ENCODE assay signal across 20 cellular contexts in the genomic region with DNA sequence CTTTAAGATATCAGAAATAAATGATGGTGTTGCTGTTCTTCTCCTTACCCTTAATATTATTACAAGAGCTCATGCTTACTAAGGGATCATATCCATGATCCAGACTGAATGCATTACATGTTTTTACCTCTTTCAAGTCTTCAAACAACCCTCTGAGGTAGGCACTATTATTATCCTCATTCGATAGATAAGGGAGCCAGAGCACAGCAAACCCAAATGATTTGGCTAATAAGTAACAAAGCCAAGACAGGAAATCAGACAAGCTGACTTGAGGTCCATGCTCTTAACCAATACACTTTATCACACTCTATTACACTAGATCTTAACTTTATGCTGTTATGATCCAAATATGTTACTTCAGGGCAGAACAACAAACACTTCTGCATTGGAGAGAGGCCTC.
DNase-seq lines count a peak whose midpoint lies in the region; ATAC-seq and TF ChIP-seq lines count a peak whose summit lies in the region.
"Had no signal": no experiment of that assay in that cellular context is flagged by ENCODE, and none has a peak within 500 bp of the region (broad histone marks: within the 10 kb centered on the region; RNA-seq: fewer than 3 reads in every experiment).

No MANE protein-coding gene starts in this region.

- H3K27ac Mint-ChIP-seq in stimulated activated effector memory CD8-positive, alpha-beta T cell treated with anti-CD3 and anti-CD28 coated beads, Interleukin-12 subunit alpha, Interleukin-12 subunit beta, amount 100 ng/mL, for 72 hours: no peak overlapping the region
- H3K27ac Mint-ChIP-seq: B cell, IgD-negative memory B cell had no signal

- H3K4me3 Mint-ChIP-seq in stimulated activated effector memory CD8-positive, alpha-beta T cell treated with anti-CD3 and anti-CD28 coated beads, Interleukin-12 subunit alpha, Interleukin-12 subunit beta, amount 100 ng/mL, for 72 hours: no peak overlapping the region
- H3K4me3 Mint-ChIP-seq: B cell, CD14-positive monocyte, IgD-negative memory B cell had no signal

- no peaks in the 10 kb centered on the region for H3K4me1 Mint-ChIP-seq in stimulated activated effector memory CD8-positive, alpha-beta T cell treated with anti-CD3 and anti-CD28 coated beads, Interleukin-12 subunit alpha, Interleukin-12 subunit beta, amount 100 ng/mL, for 72 hours
- H3K4me1 Mint-ChIP-seq: B cell, CD14-positive monocyte, IgD-negative memory B cell had no signal

- H3K27ac ChIP-seq in VCaP: peak overlapping the region; percentile 47
- H3K27ac ChIP-seq: SJSA1 had no signal

- peak; percentile 39 for DNase-seq in NCI-H2171 treated with DMSO at 0.1 percent for 48 hours (lab: John Stamatoyannopoulos, UW)
- no peak for DNase-seq in NCI-H2171 (lab: John Stamatoyannopoulos, UW)
- DNase-seq in left lobe of liver (ENCODE audit: low spot score): no peak
- DNase-seq in renal cortical epithelial cell (ENCODE audit: low read depth): peak; percentile 36
- DNase-seq in stimulated activated effector memory CD8-positive, alpha-beta T cell treated with anti-CD3 and anti-CD28 coated beads, Interleukin-12 subunit alpha, Interleukin-12 subunit beta, amount 100 ng/mL, for 72 hours (ENCODE audit: low spot score in 2 of 2): no peak
- DNase-seq: DND-41, NCI-H1105, NCI-H146, NCI-H2029, NCI-H345, NCI-H82, OCI-M1 had no signal

- H3K36me3 Mint-ChIP-seq in stimulated activated effector memory CD8-positive, alpha-beta T cell treated with anti-CD3 and anti-CD28 coated beads, Interleukin-12 subunit alpha, Interleukin-12 subunit beta, amount 100 ng/mL, for 72 hours: peaks cover 19% of the 10 kb centered on the region

- no peaks in the 10 kb centered on the region for H3K9me3 Mint-ChIP-seq in stimulated activated effector memory CD8-positive, alpha-beta T cell treated with anti-CD3 and anti-CD28 coated beads, Interleukin-12 subunit alpha, Interleukin-12 subunit beta, amount 100 ng/mL, for 72 hours
- H3K9me3 Mint-ChIP-seq: CD14-positive monocyte, IgD-negative memory B cell had no signal

- no peak for TF ChIP-seq CTCF in VCaP (conservative IDR thresholded peaks at IDR 0.05)

- ATAC-seq in left lobe of liver: peak; percentile 62
- ATAC-seq in stimulated activated effector memory CD8-positive, alpha-beta T cell treated with anti-CD3 and anti-CD28 coated beads, Interleukin-12 subunit alpha, Interleukin-12 subunit beta, amount 100 ng/mL, for 72 hours: no peak
- ATAC-seq in GM21717 (IDR thresholded peaks at IDR 0.05; ENCODE audit: unreplicated experiment): no peak
- no peak for ATAC-seq in GM21367 (IDR thresholded peaks at IDR 0.05; ENCODE audit: unreplicated experiment)
- ATAC-seq: Right ventricle myocardium inferior had no signal

Comparison
In these comparisons a context has a peak if more than half of its experiments do, and no peak if none do; other contexts are left out.
1. DNase-seq: peak in NCI-H2171 treated with DMSO at 0.1 percent for 48 hours (single experiment) and renal cortical epithelial cell (single experiment); none in NCI-H2171 (single experiment), left lobe of liver (single experiment) and stimulated activated effector memory CD8-positive, alpha-beta T cell treated with anti-CD3 and anti-CD28 coated beads, Interleukin-12 subunit alpha, Interleukin-12 subunit beta, amount 100 ng/mL, for 72 hours (0 of 2).